ENCODE assay signal across 8 cellular contexts in the genomic region with DNA sequence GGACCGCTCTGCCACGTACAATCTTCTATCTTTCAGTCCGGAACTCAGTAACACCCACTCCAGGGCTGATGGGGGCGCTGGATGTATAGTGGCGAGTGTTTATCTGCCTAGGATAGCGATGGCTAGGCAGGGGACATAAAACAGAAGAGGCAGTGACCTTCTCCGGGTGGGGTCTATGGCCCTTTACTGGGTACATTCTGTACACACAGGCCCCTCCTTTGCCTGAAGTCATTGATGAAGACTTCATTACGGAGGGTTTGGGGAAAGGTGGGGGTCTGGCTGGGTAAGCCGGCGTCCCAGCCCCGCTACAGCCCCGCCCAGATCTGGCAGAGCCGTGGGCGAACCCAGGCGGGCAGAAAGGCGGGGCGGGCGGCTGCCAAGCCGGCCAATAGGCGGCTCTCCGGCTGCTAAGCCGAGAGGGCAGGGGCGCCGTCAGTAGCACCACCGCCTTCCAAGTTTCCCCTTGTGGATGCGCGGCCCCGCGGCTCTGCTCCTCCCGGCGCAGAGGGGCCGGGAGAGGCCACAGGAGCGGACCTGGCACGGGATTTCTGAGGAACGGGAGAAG. TPM values are rescaled to one million over a fixed set of nuclear protein-coding genes. Genes with fewer than 3 reads are reported as not detected.
DNase-seq lines count a peak whose midpoint lies in the region; ATAC-seq and TF ChIP-seq lines count a peak whose summit lies in the region.

TSS of gene CHST7 (plus strand) at position 435 of the 565 bp plus-strand sequence. CDS start 167 bp downstream, outside the sequence.

- H3K4me1 Mint-ChIP-seq in brain, result peaks cover 12% of the 10 kb centered on the region

- no peaks in the 10 kb centered on the region for H3K9me3 ChIP-seq in sigmoid colon

- peak within 1 kb of the TSS; percentile 77 to 84 (median 79) for H3K4me3 Mint-ChIP-seq in brain

- H3K36me3 Mint-ChIP-seq in brain, result no peaks in the 10 kb centered on the region

- WGBS in sigmoid colon, 2 donors, result 2 to 3% methylated on average over 35 of the region's 35 CpGs

- H3K4me3 ChIP-seq in sigmoid colon, result peak within 1 kb of the TSS; percentile 38 to 61 (median 54)

- peaks cover 13% of the 10 kb centered on the region for H3K27me3 Mint-ChIP-seq in brain

- TF ChIP-seq CTCF in GM12872 (IDR thresholded peaks at IDR 0.05; ENCODE audit: insufficient read depth, low read depth, low read length), result peak; percentile 19; the same call in 1 of the 3 replicates
- TF ChIP-seq CTCF in brain (conservative IDR thresholded peaks at IDR 0.05), result no peak
- no peak for TF ChIP-seq CTCF in sigmoid colon (IDR thresholded peaks at IDR 0.05)

- DNase-seq in NCI-H146 treated with DMSO at 0.1 percent for 48 hours (lab: John Stamatoyannopoulos, UW; ENCODE audit: unreplicated experiment) (peak; percentile 68), T-helper 9 cell (peak; percentile 46), hypothalamus (lab: John Stamatoyannopoulos, UW) (peak in 46 of 51 donors; percentile 1 to 67 (median 27)), sigmoid colon (peak; percentile 76)

- intact Hi-C loops in sigmoid colon (cut with DNase I), result no loop called here

- H3K36me3 ChIP-seq in sigmoid colon, result no peaks in the 10 kb centered on the region

- H3K27me3 ChIP-seq in sigmoid colon, result peaks cover 0 to 8% (median 0%) of the 10 kb centered on the region in 3 donors

- peaks cover 0 to 13% (median 7%) of the 10 kb centered on the region in 4 donors for H3K4me1 ChIP-seq in sigmoid colon

- TF ChIP-seq EP300 in sigmoid colon (IDR thresholded peaks at IDR 0.05), result no peak

- ATAC-seq in HG02623 (IDR thresholded peaks at IDR 0.05; ENCODE audit: unreplicated experiment) (peak; percentile 38), GM18873 (IDR thresholded peaks at IDR 0.05; ENCODE audit: low FRiP score, unreplicated experiment) (no peak)

- peak within 1 kb of the TSS in 2 of 5 experiments; percentile 32 to 41 for H3K27ac Mint-ChIP-seq in brain

- peak within 1 kb of the TSS; percentile 66 to 67 (median 66) for H3K27ac ChIP-seq in sigmoid colon

- TF ChIP-seq POLR2A in sigmoid colon (IDR thresholded peaks at IDR 0.05), result peak in 1 of 2 donors; percentile 10

- H3K9me3 Mint-ChIP-seq in brain, result peaks cover 0 to 3% (median 0%) of the 10 kb centered on the region in 5 experiments

RNA-seq across cellular contexts. Expression of gene CHST7, which starts in this region (rescaled TPM):
- polyA plus RNA-seq in brain (ENCODE audit: insufficient read depth, low read depth, low replicate concordance), result 9.9 TPM
- total RNA-seq in sigmoid colon, result 10 to 100 TPM in 2 of 4 donors, 1 to 10 TPM in 2; 6.6 to 15.8 (median 9.4) TPM
- 1 to 10 TPM; 1.2 to 2.1 (median 1.9) TPM for polyA plus RNA-seq in sigmoid colon
